In genomic region chr14:92464156-92464555, GRCh38 we compare ENCODE assay signal across 22 cellular contexts. TPM values are rescaled to one million over a fixed set of nuclear protein-coding genes. Genes with fewer than 3 reads are reported as not detected.
A peak's percentile ranks its signal among the peaks of the same experiment; 100 is the strongest.
DNase-seq lines count a peak whose midpoint lies in the region; ATAC-seq and TF ChIP-seq lines count a peak whose summit lies in the region.
"Had no signal": no experiment of that assay in that cellular context is flagged by ENCODE, and none has a peak within 500 bp of the region (broad histone marks: within the 10 kb centered on the region; RNA-seq: fewer than 3 reads in every experiment).

No MANE protein-coding gene starts in this region.

- TF ChIP-seq EP300 in sigmoid colon (IDR thresholded peaks at IDR 0.05) = no peak

- no peak for ATAC-seq in activated CD8-positive, alpha-beta memory T cell treated with anti-CD3 and anti-CD28 coated beads, Interleukin-2, amount 10 ng/mL, durations not matched to agents 7 days and 5 days
- no peak for ATAC-seq in GM18502 (IDR thresholded peaks at IDR 0.05; ENCODE audit: poor library complexity, unreplicated experiment)
- ATAC-seq: CD8-positive, alpha-beta T cell; GM12878; K562 had no signal

- H3K36me3 Mint-ChIP-seq in CD14-positive monocyte = peaks cover 42 to 71% of the 10 kb centered on the region in 2 donors
- peaks cover 5% of the 10 kb centered on the region for H3K36me3 Mint-ChIP-seq in activated CD8-positive, alpha-beta memory T cell treated with anti-CD3 and anti-CD28 coated beads, Interleukin-2, amount 10 ng/mL, durations not matched to agents 7 days and 5 days
- H3K36me3 Mint-ChIP-seq in endodermal cell (ENCODE audit: low read depth) = no peaks in the 10 kb centered on the region
- peaks cover 0 to 2% of the 10 kb centered on the region in 2 donors for H3K36me3 Mint-ChIP-seq in CD4-positive, alpha-beta memory T cell
- H3K36me3 Mint-ChIP-seq: CD8-positive, alpha-beta T cell had no signal

- no peak for TF ChIP-seq POLR2A in sigmoid colon (IDR thresholded peaks at IDR 0.05)

- DNase-seq in CD14-positive monocyte (ENCODE audit: low spot score) (no peak), endodermal cell (peak; percentile 18), sigmoid colon (peak; percentile 15), C1 segment of cervical spinal cord (lab: John Stamatoyannopoulos, UW) (no peak), DMS 273 (lab: John Stamatoyannopoulos, UW; ENCODE audit: unreplicated experiment) (no peak)
- DNase-seq in activated CD8-positive, alpha-beta memory T cell treated with anti-CD3 and anti-CD28 coated beads, Interleukin-2, amount 10 ng/mL, durations not matched to agents 7 days and 5 days = peak; percentile 31
- no peak for DNase-seq in CD4-positive, alpha-beta memory T cell
- DNase-seq: ACHN; BE2C; Calu3; CD8-positive, alpha-beta T cell; DMS 273 treated with DMSO at 0.1 percent for 48 hours; DMS53; DND-41; EL; GM23248; IMR-90 had no signal

- no peak for TF ChIP-seq CTCF in CD14-positive monocyte (IDR thresholded peaks at IDR 0.05)
- no peak for TF ChIP-seq CTCF in endodermal cell (conservative IDR thresholded peaks at IDR 0.05)
- TF ChIP-seq CTCF in sigmoid colon (IDR thresholded peaks at IDR 0.05) = no peak

- H3K36me3 ChIP-seq in endodermal cell (ENCODE audit: control insufficient read depth, insufficient read depth, low read length) (no peaks in the 10 kb centered on the region), sigmoid colon (no peaks in the 10 kb centered on the region)
- no peaks in the 10 kb centered on the region for H3K36me3 ChIP-seq in CD4-positive, alpha-beta memory T cell (ENCODE audit: insufficient read depth, low read length)
- H3K36me3 ChIP-seq: BE2C, HAP-1 had no signal

- no peak overlapping the region for H3K9ac ChIP-seq in endodermal cell (ENCODE audit: extremely low read depth, low read length, poor library complexity, severe bottlenecking)
- H3K9ac ChIP-seq: GM23248 had no signal

- no peaks in the 10 kb centered on the region for H3K27me3 ChIP-seq in endodermal cell (ENCODE audit: control insufficient read depth, insufficient read depth, low read length, poor library complexity, severe bottlenecking)
- no peaks in the 10 kb centered on the region for H3K27me3 ChIP-seq in sigmoid colon
- H3K27me3 ChIP-seq in CD4-positive, alpha-beta memory T cell (ENCODE audit: insufficient read depth, low read length) = no peaks in the 10 kb centered on the region

- H3K27ac ChIP-seq in endodermal cell (ENCODE audit: low read depth, low read length) (no peak overlapping the region), sigmoid colon (no peak overlapping the region)
- no peak overlapping the region for H3K27ac ChIP-seq in CD4-positive, alpha-beta memory T cell (ENCODE audit: low read depth, low read length)
- H3K27ac ChIP-seq: C4-2B, GM23248 had no signal

- H3K9me3 Mint-ChIP-seq in CD14-positive monocyte = peaks cover 0 to 12% (median 0%) of the 10 kb centered on the region in 7 donors
- peaks cover 2% of the 10 kb centered on the region for H3K9me3 Mint-ChIP-seq in activated CD8-positive, alpha-beta memory T cell treated with anti-CD3 and anti-CD28 coated beads, Interleukin-2, amount 10 ng/mL, durations not matched to agents 7 days and 5 days (ENCODE audit: low read depth)
- H3K9me3 Mint-ChIP-seq in endodermal cell = peaks cover 9% of the 10 kb centered on the region
- peaks cover 0 to 21% (median 11%) of the 10 kb centered on the region in 8 donors for H3K9me3 Mint-ChIP-seq in CD4-positive, alpha-beta memory T cell

- intact Hi-C loops in CD14-positive monocyte (cut with micrococcal nuclease) = loop anchor here (5.0 to 10.0 kb wide), 3 partner anchors 51 to 188 kb away; partner anchors contain the start of gene RIN3 (in 1 of the 2)
- intact Hi-C loops in sigmoid colon (cut with DNase I) = no loop called here
- intact Hi-C loops in CD4-positive, alpha-beta memory T cell (cut with micrococcal nuclease) = no loop called here

- H3K9me3 ChIP-seq in endodermal cell (ENCODE audit: control insufficient read depth, low read length) (peaks cover 8% of the 10 kb centered on the region), sigmoid colon (peaks cover 0 to 8% (median 3%) of the 10 kb centered on the region in 4 donors)
- no peaks in the 10 kb centered on the region for H3K9me3 ChIP-seq in CD4-positive, alpha-beta memory T cell (ENCODE audit: control insufficient read depth in 1 of 2, low read length in 2 of 2)
- H3K9me3 ChIP-seq: BE2C, HAP-1 had no signal

- no peaks in the 10 kb centered on the region for H3K4me1 ChIP-seq in endodermal cell (ENCODE audit: control insufficient read depth, insufficient read depth, low read length)
- H3K4me1 ChIP-seq in sigmoid colon = peaks cover 0 to 4% (median 0%) of the 10 kb centered on the region in 4 donors
- no peaks in the 10 kb centered on the region for H3K4me1 ChIP-seq in CD4-positive, alpha-beta memory T cell (ENCODE audit: insufficient read depth, low read length)
- H3K4me1 ChIP-seq: BE2C, HAP-1 had no signal

- H3K27ac Mint-ChIP-seq in CD14-positive monocyte (peak overlapping the region; percentile 52 to 94 (median 87)), endodermal cell (no peak overlapping the region)
- no peak overlapping the region for H3K27ac Mint-ChIP-seq in activated CD8-positive, alpha-beta memory T cell treated with anti-CD3 and anti-CD28 coated beads, Interleukin-2, amount 10 ng/mL, durations not matched to agents 7 days and 5 days
- H3K27ac Mint-ChIP-seq in CD4-positive, alpha-beta memory T cell = no peak overlapping the region
- H3K27ac Mint-ChIP-seq: CD8-positive, alpha-beta T cell had no signal

- no peak overlapping the region for H3K4me3 Mint-ChIP-seq in CD14-positive monocyte
- no peak overlapping the region for H3K4me3 Mint-ChIP-seq in activated CD8-positive, alpha-beta memory T cell treated with anti-CD3 and anti-CD28 coated beads, Interleukin-2, amount 10 ng/mL, durations not matched to agents 7 days and 5 days
- H3K4me3 Mint-ChIP-seq in endodermal cell = no peak overlapping the region
- no peak overlapping the region for H3K4me3 Mint-ChIP-seq in CD4-positive, alpha-beta memory T cell
- H3K4me3 Mint-ChIP-seq: CD8-positive, alpha-beta T cell had no signal

- no peaks in the 10 kb centered on the region for H3K27me3 Mint-ChIP-seq in CD14-positive monocyte (ENCODE audit: low read depth in 3 of 3)
- no peaks in the 10 kb centered on the region for H3K27me3 Mint-ChIP-seq in activated CD8-positive, alpha-beta memory T cell treated with anti-CD3 and anti-CD28 coated beads, Interleukin-2, amount 10 ng/mL, durations not matched to agents 7 days and 5 days
- peaks cover 3% of the 10 kb centered on the region for H3K27me3 Mint-ChIP-seq in endodermal cell (ENCODE audit: insufficient read depth)
- H3K27me3 Mint-ChIP-seq in CD4-positive, alpha-beta memory T cell = peaks cover 0 to 1% of the 10 kb centered on the region in 2 donors

- POLR2A ChIA-PET in CD4-positive, alpha-beta memory T cell (lab: Charles Lee; ENCODE audit: partially characterized antibody) = no interaction called here

- CTCF ChIA-PET in activated CD8-positive, alpha-beta memory T cell treated with anti-CD3 and anti-CD28 coated beads, Interleukin-2, amount 10 ng/mL, durations not matched to agents 7 days and 5 days (lab: Charles Lee) = no interaction called here
- CTCF ChIA-PET in CD4-positive, alpha-beta memory T cell (lab: Charles Lee; ENCODE audit: partially characterized antibody) = no interaction called here

- WGBS in endodermal cell (ENCODE audit: insufficient coverage in 1 of 2, insufficient read length in 1 of 2), 2 experiments = 88 to 90% methylated on average over 2 to 6 of the region's 6 CpGs
- 94 to 96% methylated on average over 6 of the region's 6 CpGs for WGBS in sigmoid colon, 2 donors

- H3K4me3 ChIP-seq in endodermal cell (ENCODE audit: low read length) (no peak overlapping the region), sigmoid colon (no peak overlapping the region)
- no peak overlapping the region for H3K4me3 ChIP-seq in CD4-positive, alpha-beta memory T cell (ENCODE audit: low read length in 2 of 2)
- H3K4me3 ChIP-seq: GM12878, GM23248, HAP-1, K562 had no signal

- H3K4me1 Mint-ChIP-seq in CD14-positive monocyte = peaks cover 69% of the 10 kb centered on the region
- peaks cover 25% of the 10 kb centered on the region for H3K4me1 Mint-ChIP-seq in activated CD8-positive, alpha-beta memory T cell treated with anti-CD3 and anti-CD28 coated beads, Interleukin-2, amount 10 ng/mL, durations not matched to agents 7 days and 5 days
- H3K4me1 Mint-ChIP-seq in endodermal cell = no peaks in the 10 kb centered on the region
- H3K4me1 Mint-ChIP-seq in CD4-positive, alpha-beta memory T cell = peaks cover 0 to 9% (median 4%) of the 10 kb centered on the region in 4 donors

RNA-seq across cellular contexts. Expression of gene RIN3, which starts 49.4 kb away (rescaled TPM):
- polyA plus RNA-seq in CD14-positive monocyte (10 to 100 TPM; 42.8 to 54.6 TPM), sigmoid colon (10 to 100 TPM in 1 of 3 donors, 1 to 10 TPM in 2; 6.0 to 19.2 (median 7.4) TPM)
- total RNA-seq in activated CD8-positive, alpha-beta memory T cell treated with anti-CD3 and anti-CD28 coated beads, Interleukin-2, amount 10 ng/mL, durations not matched to agents 7 days and 5 days = 100 to 1,000 TPM in 1 of 2 experiments, 10 to 100 TPM in 1; 76.1 to 122 TPM
- total RNA-seq in endodermal cell (1 to 10 TPM; 5.2 to 6.0 TPM), sigmoid colon (10 to 100 TPM; 12.7 to 31.8 (median 23.0) TPM)
- 2.5 TPM for polyA plus RNA-seq in endodermal cell (2013, experiment 1 of 2)
- polyA plus RNA-seq in endodermal cell (2013, experiment 2 of 2) = 2.6 TPM
- 10 to 100 TPM; 66.9 to 74.9 TPM for total RNA-seq in CD4-positive, alpha-beta memory T cell
- polyA plus RNA-seq in CD4-positive, alpha-beta memory T cell = 10 to 100 TPM in 1 of 2 donors, 1 to 10 TPM in 1; 4.0 to 25.0 TPM

Comparison
In these comparisons a context has a peak if more than half of its experiments do, and no peak if none do; other contexts are left out.
1. DNase-seq: peak in activated CD8-positive, alpha-beta memory T cell treated with anti-CD3 and anti-CD28 coated beads, Interleukin-2, amount 10 ng/mL, durations not matched to agents 7 days and 5 days (single experiment), endodermal cell (single experiment) and sigmoid colon (single experiment); none in CD14-positive monocyte (single experiment), CD4-positive, alpha-beta memory T cell (0 of 5), C1 segment of cervical spinal cord (0 of 14) and DMS 273 (single experiment).
2. H3K27ac Mint-ChIP-seq: peak in CD14-positive monocyte (7 of 7); none in activated CD8-positive, alpha-beta memory T cell treated with anti-CD3 and anti-CD28 coated beads, Interleukin-2, amount 10 ng/mL, durations not matched to agents 7 days and 5 days (single experiment), endodermal cell (single experiment) and CD4-positive, alpha-beta memory T cell (0 of 7).
3. intact Hi-C loops: an anchor here in CD14-positive monocyte (5.0 to 10.0 kb wide); none called in sigmoid colon and CD4-positive, alpha-beta memory T cell.